24 cellular contexts compared by ENCODE assay signal in the genomic region with DNA sequence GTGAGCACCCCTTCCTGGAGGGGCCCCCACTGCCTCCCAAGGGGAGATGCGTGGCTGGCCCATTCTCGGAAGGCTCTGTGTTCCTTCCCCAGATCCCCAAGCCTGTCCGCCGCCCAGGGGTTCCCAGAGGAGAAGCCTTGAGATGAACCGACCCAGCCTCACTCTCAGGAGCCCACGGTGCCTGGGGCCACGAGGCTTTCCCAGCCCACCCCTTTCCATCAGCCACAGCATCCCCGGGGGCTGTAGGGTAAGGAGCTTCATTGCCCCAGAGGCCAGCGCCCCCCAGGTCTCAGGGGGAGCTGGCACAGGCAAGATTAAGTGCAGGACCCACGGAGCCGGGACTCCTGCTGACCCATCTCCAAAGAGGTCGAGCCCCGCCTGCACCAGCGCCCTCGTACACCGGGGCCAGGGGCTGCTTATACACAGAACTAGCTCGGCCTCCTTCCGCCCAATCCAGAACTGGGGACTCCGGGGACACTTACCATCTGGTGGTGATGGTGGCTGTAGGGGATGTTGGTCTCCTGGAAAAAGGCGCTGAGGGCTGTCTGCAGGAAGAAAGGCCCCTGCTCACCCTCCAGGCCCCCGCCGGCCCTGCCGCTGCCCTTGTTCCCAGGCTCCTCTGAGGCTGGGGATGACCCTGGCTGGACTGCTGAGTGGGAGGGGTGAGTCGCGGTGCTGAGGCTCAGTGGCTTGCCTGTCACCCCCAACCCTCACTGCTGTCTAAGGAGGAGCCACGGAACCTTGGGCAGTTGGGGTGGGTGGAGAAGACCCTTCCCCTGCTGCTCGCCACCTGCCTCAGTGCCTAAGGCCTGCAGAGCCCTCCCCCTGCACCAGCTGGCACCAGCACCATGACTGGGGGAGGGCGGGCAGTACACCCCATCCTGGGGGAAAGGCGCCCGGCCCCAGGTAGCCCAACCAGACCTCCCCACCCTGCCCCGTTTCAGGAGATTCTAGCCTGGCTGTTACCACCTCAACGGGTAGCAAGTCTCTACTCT. TPM values are rescaled to one million over a fixed set of nuclear protein-coding genes. Genes with fewer than 3 reads are reported as not detected.
"Had no signal": no experiment of that assay in that cellular context is flagged by ENCODE, and none has a peak within 500 bp of the region (broad histone marks: within the 10 kb centered on the region; RNA-seq: fewer than 3 reads in every experiment).

No MANE protein-coding gene starts in this region.

- H3K9me3 ChIP-seq: heart right ventricle, tibial artery had no signal

- H3K4me1 Mint-ChIP-seq: nephron had no signal

- H3K27ac Mint-ChIP-seq: memory B cell; nephron; stimulated activated naive CD8-positive, alpha-beta T cell treated with anti-CD3 and anti-CD28 coated beads, Interleukin-15, Interleukin-2, amounts not matched to agents 100 ng/mL and 50 ng/mL, for 24 hours had no signal

- DNase-seq: activated CD4-positive, alpha-beta T cell treated with anti-CD3 and anti-CD28 coated beads for 4 hours; activated CD4-positive, alpha-beta T cell treated with anti-CD3 and anti-CD28 coated beads, Interleukin-2, amount 50 U/mL, for 48 hours; activated CD4-positive, CD25-positive, alpha-beta regulatory T cell; activated CD8-positive, alpha-beta memory T cell treated with anti-CD3 and anti-CD28 coated beads, Interleukin-2, amount 50 U/mL, for 48 hours; activated naive CD4-positive, alpha-beta T cell treated with Interleukin-2 at 50 U/mL for 16 hours; activated naive CD8-positive, alpha-beta T cell treated with anti-CD3 and anti-CD28 coated beads for 36 hours; activated T-cell treated with anti-CD3 and anti-CD28 coated beads, Interleukin-2, amount 50 U/mL, for 4 hours; amygdala; cortex of kidney; heart right ventricle; left colon; nucleus accumbens; stimulated activated CD4-positive, alpha-beta T cell treated with anti-CD3 and anti-CD28 coated beads, Interleukin-4, amount 100 ng/mL, for 24 hours; T-helper 1 cell; T1000 had no signal

- H3K36me3 Mint-ChIP-seq: activated naive CD8-positive, alpha-beta T cell treated with anti-CD3 and anti-CD28 coated beads for 36 hours had no signal

- ATAC-seq: activated T-cell treated with anti-CD3 and anti-CD28 coated beads, Interleukin-2, amount 50 U/mL, for 4 hours; heart right ventricle; left colon had no signal

- FAIRE-seq: bronchial epithelial cell, endometrium, keratinocyte had no signal

- H3K27me3 Mint-ChIP-seq: activated naive CD8-positive, alpha-beta T cell treated with anti-CD3 and anti-CD28 coated beads for 36 hours; memory B cell; stimulated activated naive CD8-positive, alpha-beta T cell treated with anti-CD3 and anti-CD28 coated beads, Interleukin-15, Interleukin-2, amounts not matched to agents 100 ng/mL and 50 ng/mL, for 24 hours had no signal

- H3K4me3 ChIP-seq: heart right ventricle, tibial artery had no signal

- H3K27me3 ChIP-seq: heart right ventricle, tibial artery had no signal

- H3K4me3 Mint-ChIP-seq: activated naive CD8-positive, alpha-beta T cell treated with anti-CD3 and anti-CD28 coated beads for 36 hours; stimulated activated naive CD8-positive, alpha-beta T cell treated with anti-CD3 and anti-CD28 coated beads, Interleukin-15, Interleukin-2, amounts not matched to agents 100 ng/mL and 50 ng/mL, for 24 hours had no signal

- H3K27ac ChIP-seq: heart right ventricle, tibial artery had no signal

RNA-seq across cellular contexts. Expression of a gene that starts 54.2 kb away (rescaled TPM):
- total RNA-seq: bronchial epithelial cell, epithelial cell of proximal tubule, fibroblast of villous mesenchyme had no signal
- polyA plus RNA-seq: keratinocyte had no signal
